ENCODE assay signal across 31 cellular contexts in the genomic region with DNA sequence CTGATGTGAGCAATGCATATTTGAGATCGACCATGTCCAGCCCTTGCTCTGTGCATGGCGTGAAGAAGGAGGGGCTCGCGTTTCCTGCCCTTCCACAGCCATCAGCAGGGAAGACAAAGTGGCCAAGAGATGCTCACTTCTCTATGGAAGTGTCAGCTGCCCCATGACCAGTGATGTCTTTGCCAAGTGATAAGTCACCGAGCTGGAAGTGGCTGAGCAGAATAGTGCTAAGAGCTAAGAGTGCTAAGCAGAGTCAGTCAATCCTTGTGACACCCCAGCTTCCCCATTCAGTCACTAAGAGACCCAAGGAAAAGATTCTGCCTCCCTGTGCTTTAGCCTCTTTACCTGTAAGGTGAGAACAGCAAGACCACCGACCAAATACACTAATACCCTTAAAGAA.
"Had no signal": no experiment of that assay in that cellular context is flagged by ENCODE, and none has a peak within 500 bp of the region (broad histone marks: within the 10 kb centered on the region; RNA-seq: fewer than 3 reads in every experiment).

No MANE protein-coding gene starts in this region.

- H3K4me1 ChIP-seq: adrenal gland, body of pancreas, breast epithelium, Peyer's patch, SJCRH30 had no signal

- H3K9me3 ChIP-seq: adrenal gland, body of pancreas, breast epithelium, Peyer's patch, SJCRH30 had no signal

- H3K27ac ChIP-seq: adrenal gland, body of pancreas, breast epithelium, Peyer's patch, RWPE1, SJCRH30, SK-N-MC had no signal

- H3K36me3 ChIP-seq: adrenal gland, breast epithelium, Peyer's patch, SJCRH30 had no signal

- H3K4me3 ChIP-seq: adrenal gland, body of pancreas, breast epithelium, K562, Peyer's patch, SJCRH30, SK-N-MC had no signal

- H3K27me3 ChIP-seq: adrenal gland, body of pancreas, breast epithelium, Peyer's patch, SJCRH30 had no signal

- ATAC-seq: activated CD4-positive, CD25-positive, alpha-beta regulatory T cell treated with anti-CD3 and anti-CD28 coated beads, Interleukin-2, amount 50 U/mL, for 24 hours; activated naive CD4-positive, alpha-beta T cell treated with anti-CD3 and anti-CD28 coated beads, Interleukin-2, amount 50 U/mL, for 72 hours; activated T-cell treated with anti-CD3 and anti-CD28 coated beads, Interleukin-2, amount 50 U/mL, for 4 hours; body of pancreas; K562; PC-3 had no signal

- DNase-seq: activated CD4-positive, alpha-beta memory T cell treated with anti-CD3 and anti-CD28 coated beads for 36 hours; activated CD4-positive, alpha-beta T cell treated with anti-CD3 and anti-CD28 coated beads for 4 hours; activated CD4-positive, alpha-beta T cell treated with anti-CD3 and anti-CD28 coated beads, Interleukin-2, amount 50 U/mL, for 1 hour; activated CD8-positive, alpha-beta memory T cell treated with anti-CD3 and anti-CD28 coated beads, Interleukin-2, amount 50 U/mL, for 4 hours; activated gamma-delta T cell treated with Interleukin-2 at 50 U/mL for 16 hours; activated naive CD4-positive, alpha-beta T cell treated with anti-CD3 and anti-CD28 coated beads for 36 hours; activated T-cell treated with anti-CD3 and anti-CD28 coated beads for 4 hours; activated T-cell treated with anti-CD3 and anti-CD28 coated beads, Interleukin-2, amount 50 U/mL, for 4 hours; adrenal gland; body of pancreas; caudate nucleus; IMR-90; NCI-H1105; NCI-H1417 treated with DMSO at 0.1 percent for 48 hours; NCI-H187 treated with DMSO at 0.1 percent for 48 hours; NCI-H2081; NCI-H2171 treated with DMSO at 0.1 percent for 48 hours; NCI-H2227 treated with DMSO at 0.1 percent for 48 hours; NCI-H446; NCI-H524; NCI-H69; PC-3; Peyer's patch; SHP77; SJCRH30 had no signal
